Comparison of ENCODE assay signal across 18 cellular contexts in genomic region chr5:83294246-83294645, GRCh38.
DNase-seq lines count a peak whose midpoint lies in the region; ATAC-seq, FAIRE-seq and TF ChIP-seq lines count a peak whose summit lies in the region.
"Had no signal": no experiment of that assay in that cellular context is flagged by ENCODE, and none has a peak within 500 bp of the region (broad histone marks: within the 10 kb centered on the region; RNA-seq: fewer than 3 reads in every experiment).

No MANE protein-coding gene starts in this region.

- TF ChIP-seq CTCF in fibroblast of mammary gland (conservative IDR thresholded peaks at IDR 0.05; ENCODE audit: control insufficient read depth, insufficient read depth, low read depth, low read length) (no peak), pancreas (IDR thresholded peaks at IDR 0.05) (no peak), kidney (IDR thresholded peaks at IDR 0.05; ENCODE audit: borderline replicate concordance, extremely low read depth, insufficient read depth) (no peak)

- H3K36me3 Mint-ChIP-seq in stimulated activated memory B cell treated with anti-CD40 and anti-IgM and Interleukin-4, amounts not matched to agents 10 μg/mL and 1 μg/mL and 100 μg/mL, for 72 hours: peaks cover 10% of the 10 kb centered on the region

- DNase-seq in LHCN-M2 (ENCODE audit: low read depth) (peak; percentile 43), OCI-M1 (lab: John Stamatoyannopoulos, UW) (peak; percentile 65), fibroblast of mammary gland (ENCODE audit: low read depth) (peak; percentile 19), pancreas (no peak), kidney (no peak), NCI-H524 treated with DMSO at 0.1 percent for 48 hours (lab: John Stamatoyannopoulos, UW) (no peak)
- no peak for DNase-seq in stimulated activated CD4-positive, alpha-beta T cell treated with anti-CD3 and anti-CD28 coated beads, Interleukin-12 subunit alpha, Interleukin-12 subunit beta, amount 100 ng/mL, for 4 hours
- DNase-seq: C1 segment of cervical spinal cord; CD4-positive, alpha-beta T cell; DMS79; HFFc6 had no signal

- no peak overlapping the region for H3K9ac ChIP-seq in kidney (ENCODE audit: low read length in 2 of 2)

- H3K27me3 ChIP-seq in pancreas: no peaks in the 10 kb centered on the region

- FAIRE-seq in pancreas (lab: Jason Lieb, UNC) (peak; percentile 60), kidney (lab: Jason Lieb, UNC) (no peak)
- FAIRE-seq: GM12878, GM18507, H1 had no signal

- no peak overlapping the region for H3K4me3 Mint-ChIP-seq in stimulated activated memory B cell treated with anti-CD40 and anti-IgM and Interleukin-4, amounts not matched to agents 10 μg/mL and 1 μg/mL and 100 μg/mL, for 72 hours
- H3K4me3 Mint-ChIP-seq: B cell; CD4-positive, alpha-beta T cell; HFFc6 had no signal

- H3K4me1 ChIP-seq in pancreas: peaks cover 0 to 4% (median 4%) of the 10 kb centered on the region in 3 donors
- H3K4me1 ChIP-seq in kidney (ENCODE audit: control insufficient read depth in 1 of 2, insufficient read depth in 1 of 2, low read depth in 1 of 2, low read length in 2 of 2): no peaks in the 10 kb centered on the region
- H3K4me1 ChIP-seq: HAP-1 had no signal

- no peaks in the 10 kb centered on the region for H3K9me3 ChIP-seq in pancreas
- peaks cover 0 to under 1% of the 10 kb centered on the region in 2 donors for H3K9me3 ChIP-seq in kidney (ENCODE audit: control insufficient read depth in 1 of 2, low read length in 2 of 2)
- H3K9me3 ChIP-seq: HAP-1 had no signal

- H3K27ac ChIP-seq in pancreas (no peak overlapping the region), kidney (ENCODE audit: low read depth in 2 of 2, low read length in 2 of 2) (no peak overlapping the region)
- H3K27ac ChIP-seq: HL-60 had no signal

- intact Hi-C loops in pancreas (cut with DNase I): no loop called here
- intact Hi-C loops in kidney (cut with DNase I): no loop called here

- no peaks in the 10 kb centered on the region for H3K27me3 Mint-ChIP-seq in stimulated activated memory B cell treated with anti-CD40 and anti-IgM and Interleukin-4, amounts not matched to agents 10 μg/mL and 1 μg/mL and 100 μg/mL, for 72 hours
- H3K27me3 Mint-ChIP-seq: B cell; CD4-positive, alpha-beta T cell had no signal

- no peaks in the 10 kb centered on the region for H3K4me1 Mint-ChIP-seq in stimulated activated memory B cell treated with anti-CD40 and anti-IgM and Interleukin-4, amounts not matched to agents 10 μg/mL and 1 μg/mL and 100 μg/mL, for 72 hours
- H3K4me1 Mint-ChIP-seq: B cell had no signal

- H3K4me3 ChIP-seq in fibroblast of mammary gland (ENCODE audit: control insufficient read depth, low read depth, low read length) (no peak overlapping the region), pancreas (no peak overlapping the region), kidney (ENCODE audit: low read length in 2 of 2) (no peak overlapping the region)
- H3K4me3 ChIP-seq: GM12878, HAP-1 had no signal

- no peak for ATAC-seq in pancreas
- no peak for ATAC-seq in stimulated activated memory B cell treated with anti-CD40 and anti-IgM and Interleukin-4, amounts not matched to agents 10 μg/mL and 1 μg/mL and 100 μg/mL, for 72 hours
- ATAC-seq: GM12878 had no signal

- H3K27ac Mint-ChIP-seq in stimulated activated memory B cell treated with anti-CD40 and anti-IgM and Interleukin-4, amounts not matched to agents 10 μg/mL and 1 μg/mL and 100 μg/mL, for 72 hours: no peak overlapping the region
- H3K27ac Mint-ChIP-seq: B cell; CD4-positive, alpha-beta T cell; HFFc6 had no signal

- no peaks in the 10 kb centered on the region for H3K36me3 ChIP-seq in pancreas
- H3K36me3 ChIP-seq in kidney (ENCODE audit: control insufficient read depth in 1 of 2, insufficient read depth in 2 of 2, low read length in 2 of 2): no peaks in the 10 kb centered on the region
- H3K36me3 ChIP-seq: HAP-1 had no signal

- peaks cover 6% of the 10 kb centered on the region for H3K9me3 Mint-ChIP-seq in stimulated activated memory B cell treated with anti-CD40 and anti-IgM and Interleukin-4, amounts not matched to agents 10 μg/mL and 1 μg/mL and 100 μg/mL, for 72 hours
- H3K9me3 Mint-ChIP-seq: CD4-positive, alpha-beta T cell had no signal

- WGBS in pancreas, 2 donors: 41 to 53% methylated on average over 2 of the region's 2 CpGs

Comparison
In these comparisons a context has a peak if more than half of its experiments do, and no peak if none do; other contexts are left out.
1. DNase-seq: peak in LHCN-M2 (single experiment), OCI-M1 (single experiment) and fibroblast of mammary gland (single experiment); none in pancreas (0 of 6), stimulated activated CD4-positive, alpha-beta T cell treated with anti-CD3 and anti-CD28 coated beads, Interleukin-12 subunit alpha, Interleukin-12 subunit beta, amount 100 ng/mL, for 4 hours (single experiment), kidney (single experiment) and NCI-H524 treated with DMSO at 0.1 percent for 48 hours (single experiment).